In the genomic region with DNA sequence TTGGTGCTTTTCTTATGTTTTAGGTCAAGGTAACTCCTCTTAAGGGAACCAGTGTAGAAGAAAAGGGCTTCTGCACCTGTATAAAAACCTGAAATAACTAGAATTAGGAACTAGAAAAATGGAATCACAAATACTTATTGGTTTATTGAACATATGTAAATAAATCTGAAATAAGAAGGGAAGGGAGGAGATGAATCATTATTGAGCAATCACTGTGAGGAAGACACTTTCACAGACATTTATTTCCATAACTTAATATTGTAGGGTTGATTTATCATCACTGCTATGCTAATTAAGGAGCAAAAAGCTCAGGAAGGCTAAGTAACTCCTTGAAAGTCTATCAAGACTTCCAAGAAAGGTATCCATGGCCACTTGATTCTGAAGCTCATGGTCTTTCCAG, we compare ENCODE assay signal across 2 cellular contexts. TPM values are rescaled to one million over a fixed set of nuclear protein-coding genes. Genes with fewer than 3 reads are reported as not detected.
"Had no signal": no experiment of that assay in that cellular context is flagged by ENCODE, and none has a peak within 500 bp of the region (broad histone marks: within the 10 kb centered on the region; RNA-seq: fewer than 3 reads in every experiment).

No MANE protein-coding gene starts in this region.

RNA-seq across cellular contexts. Expression of gene RAB6D, which starts 24.7 kb away (rescaled TPM):
- total RNA-seq: HT1080 had no signal
- polyA plus RNA-seq: IgD-negative memory B cell had no signal
